Comparison of ENCODE assay signal across 1 cellular context in the genomic region with DNA sequence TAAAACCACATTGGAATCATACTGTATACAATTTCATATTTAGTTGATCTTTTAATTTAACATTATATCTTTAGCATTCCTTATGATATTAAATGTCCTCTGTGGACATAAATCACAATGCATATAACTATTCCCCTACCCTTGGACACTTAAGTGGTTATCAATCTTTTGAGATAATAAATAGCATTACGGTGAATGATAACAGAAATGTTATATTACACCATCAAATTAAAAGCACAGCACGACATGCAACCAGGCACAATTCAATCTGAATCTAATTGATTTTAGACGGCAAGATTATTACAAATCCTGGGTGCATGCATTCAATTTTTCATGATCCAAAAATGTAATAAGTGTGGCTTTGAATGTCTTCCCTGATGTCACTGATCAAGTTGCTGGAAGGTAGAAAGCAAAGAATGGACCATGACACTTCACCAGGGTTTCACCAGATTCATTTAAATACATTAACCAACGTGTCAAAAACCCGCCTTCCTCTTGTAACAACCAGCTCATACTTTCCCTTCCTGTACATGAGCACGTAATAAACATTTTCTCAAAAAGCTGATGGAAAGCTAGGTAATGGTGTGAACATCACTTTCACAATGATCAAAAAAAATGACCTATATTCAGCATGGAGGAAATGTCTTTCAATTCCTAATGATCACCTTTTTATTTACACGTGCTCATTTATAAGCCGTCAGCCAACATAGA.
TF ChIP-seq lines count a peak whose summit lies in the region.

No MANE protein-coding gene starts in this region.

TF ChIP-seq in IMR-90, 13 proteins besides CTCF, POLR2A, EP300 and RAD21:
- TF ChIP-seq, protein P1, sequence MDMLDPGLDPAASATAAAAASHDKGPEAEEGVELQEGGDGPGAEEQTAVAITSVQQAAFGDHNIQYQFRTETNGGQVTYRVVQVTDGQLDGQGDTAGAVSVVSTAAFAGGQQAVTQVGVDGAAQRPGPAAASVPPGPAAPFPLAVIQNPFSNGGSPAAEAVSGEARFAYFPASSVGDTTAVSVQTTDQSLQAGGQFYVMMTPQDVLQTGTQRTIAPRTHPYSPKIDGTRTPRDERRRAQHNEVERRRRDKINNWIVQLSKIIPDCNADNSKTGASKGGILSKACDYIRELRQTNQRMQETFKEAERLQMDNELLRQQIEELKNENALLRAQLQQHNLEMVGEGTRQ (IDR thresholded peaks at IDR 0.05; ENCODE audit: low read depth, low read length) = no peak
- TF ChIP-seq SMC3 (IDR thresholded peaks at IDR 0.05; ENCODE audit: low read depth, low read length) = no peak
- TF ChIP-seq NFE2L2 (IDR thresholded peaks at IDR 0.05; ENCODE audit: low read depth, low read length) = no peak
- no peak for TF ChIP-seq MXI1 (IDR thresholded peaks at IDR 0.05; ENCODE audit: borderline replicate concordance, low read depth, low read length)
- TF ChIP-seq, protein P2, sequence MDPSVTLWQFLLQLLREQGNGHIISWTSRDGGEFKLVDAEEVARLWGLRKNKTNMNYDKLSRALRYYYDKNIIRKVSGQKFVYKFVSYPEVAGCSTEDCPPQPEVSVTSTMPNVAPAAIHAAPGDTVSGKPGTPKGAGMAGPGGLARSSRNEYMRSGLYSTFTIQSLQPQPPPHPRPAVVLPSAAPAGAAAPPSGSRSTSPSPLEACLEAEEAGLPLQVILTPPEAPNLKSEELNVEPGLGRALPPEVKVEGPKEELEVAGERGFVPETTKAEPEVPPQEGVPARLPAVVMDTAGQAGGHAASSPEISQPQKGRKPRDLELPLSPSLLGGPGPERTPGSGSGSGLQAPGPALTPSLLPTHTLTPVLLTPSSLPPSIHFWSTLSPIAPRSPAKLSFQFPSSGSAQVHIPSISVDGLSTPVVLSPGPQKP (IDR thresholded peaks at IDR 0.05; ENCODE audit: borderline replicate concordance, low read depth, low read length) = no peak
- TF ChIP-seq MAFK (IDR thresholded peaks at IDR 0.05; ENCODE audit: low read depth, low read length) = no peak
- no peak for TF ChIP-seq FOS (IDR thresholded peaks at IDR 0.05; ENCODE audit: low read depth, low read length)
